ENCODE assay signal across 8 cellular contexts in genomic region chr14:89417469-89418225, GRCh38. TPM values are rescaled to one million over a fixed set of nuclear protein-coding genes. Genes with fewer than 3 reads are reported as not detected.
DNase-seq lines count a peak whose midpoint lies in the region; ATAC-seq, FAIRE-seq and TF ChIP-seq lines count a peak whose summit lies in the region.

No MANE protein-coding gene starts in this region.

- H3K27ac Mint-ChIP-seq in activated T-helper 17 cell treated with anti-CD3 and anti-CD28 coated beads, Interleukin-2, amount 50 U/mL, for 72 hours = peak overlapping the region; percentile 93
- peak overlapping the region; percentile 93 for H3K27ac Mint-ChIP-seq in type B pancreatic cell

- H3K4me1 ChIP-seq in HUES48 (ENCODE audit: control insufficient read depth, insufficient read depth, low read length) (peaks cover 25% of the 10 kb centered on the region), neuronal stem cell (ENCODE audit: control insufficient read depth in 2 of 2, insufficient read depth in 1 of 2, low read depth in 1 of 2, low read length in 2 of 2) (peaks cover 7 to 8% of the 10 kb centered on the region in 2 donors)

- H3K9ac ChIP-seq in HUES48 (ENCODE audit: low read depth, low read length) (peak overlapping the region; percentile 88), neuronal stem cell (ENCODE audit: low read depth, low read length, poor library complexity) (peak overlapping the region; percentile 75)

- peak overlapping the region; percentile 93 for H4K8ac ChIP-seq in neuronal stem cell (ENCODE audit: low read depth, low read length)

- peak overlapping the region; percentile 76 for H3K4me3 ChIP-seq in HUES48 (ENCODE audit: low read depth, low read length)
- peak overlapping the region; percentile 65 for H3K4me3 ChIP-seq in fibroblast of villous mesenchyme (ENCODE audit: low read depth, low read length)
- H3K4me3 ChIP-seq in neuronal stem cell (ENCODE audit: low read length in 2 of 2) = peak overlapping the region; percentile 65 to 79

- peak; percentile 48 for ATAC-seq in GM21367 (IDR thresholded peaks at IDR 0.05; ENCODE audit: unreplicated experiment)
- ATAC-seq in activated T-helper 17 cell treated with anti-CD3 and anti-CD28 coated beads, Interleukin-2, amount 50 U/mL, for 72 hours (replicated peaks) = peak; percentile 48

- H2BK120ac ChIP-seq in neuronal stem cell (ENCODE audit: low read depth, low read length) = peak overlapping the region; percentile 83

- H4K91ac ChIP-seq in neuronal stem cell (ENCODE audit: low read depth, low read length, poor library complexity) = no peak overlapping the region

- no peak overlapping the region for H3K23ac ChIP-seq in neuronal stem cell (ENCODE audit: low read depth, low read length, poor library complexity)

- H2BK5ac ChIP-seq in neuronal stem cell (ENCODE audit: low read length) = peak overlapping the region; percentile 60

- H3K27me3 Mint-ChIP-seq in activated T-helper 17 cell treated with anti-CD3 and anti-CD28 coated beads, Interleukin-2, amount 50 U/mL, for 72 hours = no peaks in the 10 kb centered on the region
- H3K27me3 Mint-ChIP-seq in type B pancreatic cell = no peaks in the 10 kb centered on the region

- TF ChIP-seq CTCF in fibroblast of villous mesenchyme (IDR thresholded peaks at IDR 0.05; ENCODE audit: insufficient read depth, low read depth, low read length) (peak; percentile 44), type B pancreatic cell (conservative IDR thresholded peaks at IDR 0.05) (peak; percentile 68)

- peaks cover 20% of the 10 kb centered on the region for H3K36me3 ChIP-seq in HUES48 (ENCODE audit: control insufficient read depth, insufficient read depth, low read length)
- H3K36me3 ChIP-seq in neuronal stem cell (replicated peaks in 1 of 2; ENCODE audit: control insufficient read depth in 2 of 2, insufficient read depth in 2 of 2, low read length in 2 of 2) = peaks cover 0 to 14% of the 10 kb centered on the region in 2 donors

- H3K36me3 Mint-ChIP-seq in activated T-helper 17 cell treated with anti-CD3 and anti-CD28 coated beads, Interleukin-2, amount 50 U/mL, for 72 hours (ENCODE audit: low read depth) = peaks cover 18% of the 10 kb centered on the region
- H3K36me3 Mint-ChIP-seq in type B pancreatic cell = peaks cover 7% of the 10 kb centered on the region

- H3K27ac ChIP-seq in HUES48 (ENCODE audit: low read depth, low read length) (peak overlapping the region; percentile 81), neuronal stem cell (replicated peaks; ENCODE audit: low read length) (no peak overlapping the region)

- WGBS in neuronal stem cell (ENCODE audit: extremely low coverage in 2 of 2, insufficient read length in 2 of 2, insufficient replicate concordance in 1 of 2), 2 donors = no CpG with 5 or more reads among the region's 50 CpGs

- H3K9me3 ChIP-seq in HUES48 (ENCODE audit: control insufficient read depth, insufficient read depth, low read length) (no peaks in the 10 kb centered on the region), neuronal stem cell (replicated peaks in 1 of 2; ENCODE audit: control insufficient read depth in 2 of 2, insufficient read depth in 1 of 2, low read depth in 1 of 2, low read length in 2 of 2) (no peaks in the 10 kb centered on the region)

- H2BK12ac ChIP-seq in neuronal stem cell (ENCODE audit: low read length) = peak overlapping the region; percentile 52

- peak overlapping the region; percentile 14 for H3K14ac ChIP-seq in neuronal stem cell (ENCODE audit: low read length)

- peak overlapping the region; percentile 70 for H3K4ac ChIP-seq in neuronal stem cell (ENCODE audit: low read length)

- DNase-seq in DMS153 treated with DMSO at 0.1 percent for 48 hours (lab: John Stamatoyannopoulos, UW; ENCODE audit: unreplicated experiment) (peak; percentile 60), RCC 7860 (ENCODE audit: low spot score) (peak; percentile 27), fibroblast of villous mesenchyme (ENCODE audit: low read depth) (peak; percentile 52), neuronal stem cell (ENCODE audit: low spot score) (peak; percentile 42), type B pancreatic cell (ENCODE audit: extremely low spot score, unreplicated experiment) (peak; percentile 74)

- no peaks in the 10 kb centered on the region for H3K9me3 Mint-ChIP-seq in activated T-helper 17 cell treated with anti-CD3 and anti-CD28 coated beads, Interleukin-2, amount 50 U/mL, for 72 hours
- no peaks in the 10 kb centered on the region for H3K9me3 Mint-ChIP-seq in type B pancreatic cell

- H2AK5ac ChIP-seq in neuronal stem cell (ENCODE audit: low read depth, low read length) = peak overlapping the region; percentile 64

- peak overlapping the region; percentile 97 for H2BK15ac ChIP-seq in neuronal stem cell (ENCODE audit: low read length)

- H3K4me1 Mint-ChIP-seq in activated T-helper 17 cell treated with anti-CD3 and anti-CD28 coated beads, Interleukin-2, amount 50 U/mL, for 72 hours = peaks cover 28% of the 10 kb centered on the region
- H3K4me1 Mint-ChIP-seq in type B pancreatic cell (ENCODE audit: unreplicated experiment) = peaks cover 37% of the 10 kb centered on the region

- H3K18ac ChIP-seq in neuronal stem cell (ENCODE audit: low read length) = peak overlapping the region; percentile 76

- peak overlapping the region; percentile 97 for H3K4me3 Mint-ChIP-seq in activated T-helper 17 cell treated with anti-CD3 and anti-CD28 coated beads, Interleukin-2, amount 50 U/mL, for 72 hours
- peak overlapping the region; percentile 94 for H3K4me3 Mint-ChIP-seq in type B pancreatic cell

- peak overlapping the region; percentile 92 for H3K4me2 ChIP-seq in neuronal stem cell (ENCODE audit: insufficient read depth, low read length, poor library complexity, severe bottlenecking)

- peaks cover 6% of the 10 kb centered on the region for H3K79me1 ChIP-seq in neuronal stem cell (ENCODE audit: low read depth, low read length)

- H2AFZ ChIP-seq in neuronal stem cell (ENCODE audit: low read length) = peak overlapping the region; percentile 94

- no peak for FAIRE-seq in RCC 7860 (lab: Jason Lieb, UNC)

- H3K27me3 ChIP-seq in HUES48 (ENCODE audit: control insufficient read depth, insufficient read depth, low read length) (no peaks in the 10 kb centered on the region), neuronal stem cell (ENCODE audit: control insufficient read depth in 3 of 3, insufficient read depth in 3 of 3, low read depth in 1 of 3, low read length in 3 of 3) (no peaks in the 10 kb centered on the region)

RNA-seq across cellular contexts. Expression of gene FOXN3, which starts 0.6 kb away (rescaled TPM):
- 10 to 100 TPM; 56.9 to 82.3 TPM for total RNA-seq in activated T-helper 17 cell treated with anti-CD3 and anti-CD28 coated beads, Interleukin-2, amount 50 U/mL, for 72 hours
- total RNA-seq in fibroblast of villous mesenchyme (33.2 and 58.6 TPM in 2 replicates), type B pancreatic cell (ENCODE audit: low replicate concordance) (40.4 and 73.5 TPM in 2 replicates)
- polyA plus RNA-seq in neuronal stem cell (2013, experiment 1 of 2) = 21.1 TPM
- 21.5 TPM for polyA plus RNA-seq in neuronal stem cell (2013, experiment 2 of 2)
